Comparison of ENCODE assay signal across 1 cellular context in the genomic region with DNA sequence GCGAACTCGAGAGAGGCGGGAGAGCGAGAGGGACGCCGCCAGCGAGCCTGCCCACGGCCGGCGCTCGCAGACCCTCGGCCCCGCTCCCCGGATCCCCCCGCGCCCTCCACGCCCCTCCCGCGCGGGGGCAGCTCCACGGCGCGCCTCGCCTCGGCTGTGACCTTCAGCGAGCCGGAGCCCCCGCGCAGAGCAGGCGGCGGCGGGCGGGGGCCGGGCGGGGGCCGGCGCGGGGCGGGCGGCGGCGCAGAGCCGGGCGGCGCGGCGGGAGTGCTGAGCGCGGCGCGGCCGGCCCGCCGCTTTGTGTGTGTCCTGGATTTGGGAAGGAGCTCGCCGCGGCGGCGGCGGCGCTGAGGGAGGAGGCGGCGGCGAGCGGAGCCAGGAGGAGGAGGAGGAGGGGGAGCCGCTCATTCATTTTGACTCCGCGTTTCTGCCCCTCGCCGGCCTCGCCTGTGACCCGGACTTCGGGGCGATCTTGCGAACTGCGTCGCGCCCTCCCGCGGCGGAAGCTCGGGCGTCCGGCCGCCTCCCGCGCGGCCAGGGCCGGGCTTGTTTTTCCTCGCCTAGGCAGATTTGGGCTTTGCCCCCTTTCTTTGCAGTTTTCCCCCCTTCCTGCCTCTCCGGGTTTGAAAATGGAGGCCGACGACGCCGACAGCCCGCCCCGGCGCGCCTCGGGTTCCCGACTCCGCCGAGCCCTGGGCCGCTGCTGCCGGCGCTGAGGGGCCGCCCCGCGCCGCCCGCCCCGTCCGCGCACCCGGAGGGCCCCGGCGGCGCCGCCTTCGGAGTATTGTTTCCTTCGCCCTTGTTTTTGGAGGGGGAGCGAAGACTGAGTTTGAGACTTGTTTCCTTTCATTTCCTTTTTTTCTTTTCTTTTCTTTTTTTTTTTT.
TF ChIP-seq lines count a peak whose summit lies in the region.

No MANE protein-coding gene starts in this region.

TF ChIP-seq in IMR-90, 13 proteins besides CTCF, POLR2A, EP300 and RAD21:
- no peak for TF ChIP-seq RFX5 (IDR thresholded peaks at IDR 0.05; ENCODE audit: low read depth, low read length)
- TF ChIP-seq CHD1 (IDR thresholded peaks at IDR 0.05; ENCODE audit: low read depth, low read length) = no peak
- TF ChIP-seq NFE2L2 (IDR thresholded peaks at IDR 0.05; ENCODE audit: low read depth, low read length) = no peak
- no peak for TF ChIP-seq MAFK (IDR thresholded peaks at IDR 0.05; ENCODE audit: low read depth, low read length)
- TF ChIP-seq BHLHE40 (IDR thresholded peaks at IDR 0.05; ENCODE audit: low read depth, low read length) = no peak
- TF ChIP-seq SMC3 (IDR thresholded peaks at IDR 0.05; ENCODE audit: low read depth, low read length) = no peak
- no peak for TF ChIP-seq MXI1 (IDR thresholded peaks at IDR 0.05; ENCODE audit: borderline replicate concordance, low read depth, low read length)
- TF ChIP-seq CEBPB (IDR thresholded peaks at IDR 0.05; ENCODE audit: low read depth, low read length) = no peak
- no peak for TF ChIP-seq MAZ (IDR thresholded peaks at IDR 0.05; ENCODE audit: borderline replicate concordance, low read depth, low read length)
- TF ChIP-seq FOS (IDR thresholded peaks at IDR 0.05; ENCODE audit: low read depth, low read length) = no peak
- TF ChIP-seq, protein P1, sequence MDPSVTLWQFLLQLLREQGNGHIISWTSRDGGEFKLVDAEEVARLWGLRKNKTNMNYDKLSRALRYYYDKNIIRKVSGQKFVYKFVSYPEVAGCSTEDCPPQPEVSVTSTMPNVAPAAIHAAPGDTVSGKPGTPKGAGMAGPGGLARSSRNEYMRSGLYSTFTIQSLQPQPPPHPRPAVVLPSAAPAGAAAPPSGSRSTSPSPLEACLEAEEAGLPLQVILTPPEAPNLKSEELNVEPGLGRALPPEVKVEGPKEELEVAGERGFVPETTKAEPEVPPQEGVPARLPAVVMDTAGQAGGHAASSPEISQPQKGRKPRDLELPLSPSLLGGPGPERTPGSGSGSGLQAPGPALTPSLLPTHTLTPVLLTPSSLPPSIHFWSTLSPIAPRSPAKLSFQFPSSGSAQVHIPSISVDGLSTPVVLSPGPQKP (IDR thresholded peaks at IDR 0.05; ENCODE audit: borderline replicate concordance, low read depth, low read length) = no peak
- TF ChIP-seq, protein P2, sequence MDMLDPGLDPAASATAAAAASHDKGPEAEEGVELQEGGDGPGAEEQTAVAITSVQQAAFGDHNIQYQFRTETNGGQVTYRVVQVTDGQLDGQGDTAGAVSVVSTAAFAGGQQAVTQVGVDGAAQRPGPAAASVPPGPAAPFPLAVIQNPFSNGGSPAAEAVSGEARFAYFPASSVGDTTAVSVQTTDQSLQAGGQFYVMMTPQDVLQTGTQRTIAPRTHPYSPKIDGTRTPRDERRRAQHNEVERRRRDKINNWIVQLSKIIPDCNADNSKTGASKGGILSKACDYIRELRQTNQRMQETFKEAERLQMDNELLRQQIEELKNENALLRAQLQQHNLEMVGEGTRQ (IDR thresholded peaks at IDR 0.05; ENCODE audit: low read depth, low read length) = no peak
